In the genomic region with DNA sequence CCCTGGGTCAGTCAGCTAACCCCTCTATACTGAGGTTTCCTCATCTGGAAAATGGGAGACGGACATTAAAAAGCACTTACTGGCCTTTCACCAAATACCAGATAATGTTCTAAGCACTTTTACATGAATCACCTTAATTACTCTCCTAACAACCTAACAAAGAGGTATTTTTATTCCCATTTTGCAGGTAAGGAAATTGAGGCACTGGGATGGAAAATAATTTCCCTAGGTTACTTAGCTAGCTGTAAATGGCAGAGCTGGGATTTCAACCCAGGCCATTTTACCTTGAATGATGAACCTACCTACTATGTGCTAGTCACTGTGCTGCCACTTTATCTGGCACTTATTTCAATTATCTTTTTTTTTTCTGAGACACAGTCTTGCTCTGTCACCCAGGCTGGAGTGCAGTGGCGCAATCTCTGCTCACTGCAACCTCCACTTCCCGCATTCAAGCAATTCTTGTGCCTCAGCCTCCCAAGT, we compare ENCODE assay signal across 22 cellular contexts. TPM values are rescaled to one million over a fixed set of nuclear protein-coding genes. Genes with fewer than 3 reads are reported as not detected.
DNase-seq lines count a peak whose midpoint lies in the region; ATAC-seq, FAIRE-seq and TF ChIP-seq lines count a peak whose summit lies in the region.
"Had no signal": no experiment of that assay in that cellular context is flagged by ENCODE, and none has a peak within 500 bp of the region (broad histone marks: within the 10 kb centered on the region; RNA-seq: fewer than 3 reads in every experiment).

No MANE protein-coding gene starts in this region.

- 91% methylated on average over 3 of the region's 3 CpGs for WGBS in K562 (ENCODE audit: insufficient coverage, low coverage, missing lambda C conversion rate)

- no peaks in the 10 kb centered on the region for H3K9me1 ChIP-seq in K562 (ENCODE audit: control insufficient read depth, insufficient read depth, low read length)

- H3K27me3 ChIP-seq in DOHH2 (ENCODE audit: control insufficient read depth, low read length) (no peaks in the 10 kb centered on the region), K562 (ENCODE audit: control insufficient read depth in 2 of 2, insufficient read depth in 2 of 2, low read length in 2 of 2) (no peaks in the 10 kb centered on the region)
- H3K27me3 ChIP-seq: Peyer's patch, SJCRH30 had no signal

- TF ChIP-seq RAD21 in K562 (CRISPR knock-in tag; conservative IDR thresholded peaks at IDR 0.05 in 1 of 2, IDR thresholded peaks at IDR 0.05 in 1 of 2): no peak

- no peaks in the 10 kb centered on the region for H3K9me3 Mint-ChIP-seq in activated CD4-positive, alpha-beta memory T cell treated with anti-CD3 and anti-CD28 coated beads, Interleukin-2, amount 10 ng/mL, durations not matched to agents 7 days and 5 days
- no peaks in the 10 kb centered on the region for H3K9me3 Mint-ChIP-seq in activated CD4-positive, alpha-beta memory T cell treated with anti-CD3 and anti-CD28 coated beads for 36 hours
- H3K9me3 Mint-ChIP-seq in stimulated activated effector memory CD8-positive, alpha-beta T cell treated with anti-CD3 and anti-CD28 coated beads, Interleukin-12 subunit alpha, Interleukin-12 subunit beta, amount 100 ng/mL, for 72 hours: no peaks in the 10 kb centered on the region

- intact Hi-C loops in activated CD4-positive, alpha-beta memory T cell treated with anti-CD3 and anti-CD28 coated beads for 36 hours (cut with micrococcal nuclease): no loop called here
- intact Hi-C loops in K562 (cut with micrococcal nuclease): no loop called here

- peak overlapping the region; percentile 5 for H3K27ac Mint-ChIP-seq in activated CD4-positive, alpha-beta memory T cell treated with anti-CD3 and anti-CD28 coated beads, Interleukin-2, amount 10 ng/mL, durations not matched to agents 7 days and 5 days
- no peak overlapping the region for H3K27ac Mint-ChIP-seq in activated CD4-positive, alpha-beta memory T cell treated with anti-CD3 and anti-CD28 coated beads for 36 hours
- H3K27ac Mint-ChIP-seq in stimulated activated effector memory CD8-positive, alpha-beta T cell treated with anti-CD3 and anti-CD28 coated beads, Interleukin-12 subunit alpha, Interleukin-12 subunit beta, amount 100 ng/mL, for 72 hours: peak overlapping the region; percentile 29

- no peaks in the 10 kb centered on the region for H3K27me3 Mint-ChIP-seq in activated CD4-positive, alpha-beta memory T cell treated with anti-CD3 and anti-CD28 coated beads, Interleukin-2, amount 10 ng/mL, durations not matched to agents 7 days and 5 days
- H3K27me3 Mint-ChIP-seq in activated CD4-positive, alpha-beta memory T cell treated with anti-CD3 and anti-CD28 coated beads for 36 hours: no peaks in the 10 kb centered on the region

- H4K20me1 ChIP-seq in DOHH2 (ENCODE audit: control insufficient read depth, insufficient read depth, low read depth, low read length) (peaks cover 22% of the 10 kb centered on the region; the same call in 1 of the 2 replicates), K562 (replicated peaks; ENCODE audit: control insufficient read depth, insufficient read depth, low read length) (peaks cover 10% of the 10 kb centered on the region; the same call in 1 of the 2 replicates)

- TF ChIP-seq CTCF in DOHH2 (IDR thresholded peaks at IDR 0.05; ENCODE audit: low read depth, low read length, poor library complexity, severe bottlenecking) (no peak), K562 (IDR thresholded peaks at IDR 0.05 in 2 of 3, conservative IDR thresholded peaks at IDR 0.05 in 1 of 3; ENCODE audit: insufficient read depth in 2 of 3, low read depth in 1 of 3, low read length in 3 of 3) (no peak)

- H3K9me2 ChIP-seq in DOHH2 (replicated peaks; ENCODE audit: control insufficient read depth, low read length): no peaks in the 10 kb centered on the region

- no peak overlapping the region for H2AFZ ChIP-seq in K562 (ENCODE audit: low read depth, low read length)

- no TSS peak for BruUV-seq in K562 (replicated peaks; lab: Mats Ljungman, UMichigan)

- H3K4me3 Mint-ChIP-seq in activated CD4-positive, alpha-beta memory T cell treated with anti-CD3 and anti-CD28 coated beads, Interleukin-2, amount 10 ng/mL, durations not matched to agents 7 days and 5 days: no peak overlapping the region
- no peak overlapping the region for H3K4me3 Mint-ChIP-seq in activated CD4-positive, alpha-beta memory T cell treated with anti-CD3 and anti-CD28 coated beads for 36 hours
- H3K4me3 Mint-ChIP-seq in stimulated activated effector memory CD8-positive, alpha-beta T cell treated with anti-CD3 and anti-CD28 coated beads, Interleukin-12 subunit alpha, Interleukin-12 subunit beta, amount 100 ng/mL, for 72 hours: no peak overlapping the region

- H3K9ac ChIP-seq in K562 (ENCODE audit: insufficient read depth in 1 of 2, low read depth in 2 of 2, low read length in 2 of 2): no peak overlapping the region

- no peak for TF ChIP-seq POLR2A in K562 (conservative IDR thresholded peaks at IDR 0.05)

- peaks cover 86% of the 10 kb centered on the region for H3K36me3 ChIP-seq in DOHH2 (ENCODE audit: control insufficient read depth, low read length)
- H3K36me3 ChIP-seq in K562 (ENCODE audit: control insufficient read depth, insufficient read depth, low read length): peaks cover 74% of the 10 kb centered on the region

- POLR2A ChIA-PET in activated CD4-positive, alpha-beta memory T cell treated with anti-CD3 and anti-CD28 coated beads, Interleukin-2, amount 10 ng/mL, durations not matched to agents 7 days and 5 days (lab: Charles Lee): interaction anchor here (1.0 to 13.0 kb wide), 5 partner anchors 10 to 179 kb away, joined by 3 to 260 read pairs (median 3); a partner anchor contains a TSS
- POLR2A ChIA-PET in activated CD4-positive, alpha-beta memory T cell treated with anti-CD3 and anti-CD28 coated beads for 36 hours (lab: Charles Lee): interaction anchor here (1.3 kb wide), 1 partner anchor 10 kb away, joined by 5 read pairs; no protein-coding TSS in a partner anchor
- POLR2A ChIA-PET in K562 (lab: Yijun Ruan, JAX): interaction anchor here (0.5 to 7.1 kb wide), 4 partner anchors 8 to 26 kb away, joined by 3 to 114 read pairs (median 3); no protein-coding TSS in a partner anchor

- H3K4me2 ChIP-seq in DOHH2 (ENCODE audit: low read length) (0 out of 2 replicates have a peak overlapping the region, but pooled peaks have one; percentile 87), K562 (ENCODE audit: insufficient read depth, low read length) (no peak overlapping the region)

- H3K4me1 Mint-ChIP-seq in activated CD4-positive, alpha-beta memory T cell treated with anti-CD3 and anti-CD28 coated beads, Interleukin-2, amount 10 ng/mL, durations not matched to agents 7 days and 5 days: peaks cover 43% of the 10 kb centered on the region
- H3K4me1 Mint-ChIP-seq in activated CD4-positive, alpha-beta memory T cell treated with anti-CD3 and anti-CD28 coated beads for 36 hours (ENCODE audit: low read depth): peaks cover 28% of the 10 kb centered on the region
- H3K4me1 Mint-ChIP-seq in stimulated activated effector memory CD8-positive, alpha-beta T cell treated with anti-CD3 and anti-CD28 coated beads, Interleukin-12 subunit alpha, Interleukin-12 subunit beta, amount 100 ng/mL, for 72 hours: peaks cover 36% of the 10 kb centered on the region

- H3F3A ChIP-seq in DOHH2 (ENCODE audit: control insufficient read depth, insufficient read depth): no peaks in the 10 kb centered on the region

- TF ChIP-seq EP300 in K562 (IDR thresholded peaks at IDR 0.05; ENCODE audit: low read length): no peak

- H3K79me2 ChIP-seq in DOHH2 (ENCODE audit: control insufficient read depth, low read length) (peaks cover 69% of the 10 kb centered on the region), K562 (ENCODE audit: control insufficient read depth, insufficient read depth, low read length) (peaks cover 76% of the 10 kb centered on the region)

- in situ Hi-C loops in K562 (cut with MboI): no loop called here

- H3K4me3 ChIP-seq in DOHH2 (ENCODE audit: low read length) (no peak overlapping the region), K562 (no peak overlapping the region)
- H3K4me3 ChIP-seq: Peyer's patch, SJCRH30 had no signal

- CTCF ChIA-PET in activated CD4-positive, alpha-beta memory T cell treated with anti-CD3 and anti-CD28 coated beads, Interleukin-2, amount 10 ng/mL, durations not matched to agents 7 days and 5 days (lab: Charles Lee): interaction anchor here (0.8 to 1.2 kb wide), 4 partner anchors 10 to 102 kb away, joined by 3 to 4 read pairs (median 3); a partner anchor contains a TSS
- CTCF ChIA-PET in activated CD4-positive, alpha-beta memory T cell treated with anti-CD3 and anti-CD28 coated beads for 36 hours (lab: Charles Lee): interaction anchor here (1.1 to 2.0 kb wide), 4 partner anchors 9 to 238 kb away, joined by 3 to 6 read pairs (median 4); no protein-coding TSS in a partner anchor
- CTCF ChIA-PET in K562 (lab: Yijun Ruan, JAX; ENCODE audit: low intra/inter-chr PET ratio): no interaction called here

- FAIRE-seq in K562 (lab: Jason Lieb, UNC): no peak
- FAIRE-seq: D721Med had no signal

- H3K27ac ChIP-seq in DOHH2 (ENCODE audit: low read depth, low read length) (no peak overlapping the region), K562 (ENCODE audit: extremely low read depth, low read depth, low read length) (no peak overlapping the region)
- H3K27ac ChIP-seq: C4-2B, Peyer's patch, SJCRH30 had no signal

- ATAC-seq in K562 (no peak), HG02763 (IDR thresholded peaks at IDR 0.05; ENCODE audit: unreplicated experiment) (no peak)
- no peak for ATAC-seq in stimulated activated effector memory CD8-positive, alpha-beta T cell treated with anti-CD3 and anti-CD28 coated beads, Interleukin-12 subunit alpha, Interleukin-12 subunit beta, amount 100 ng/mL, for 72 hours

- no peak for DNase-seq in activated CD4-positive, alpha-beta memory T cell treated with anti-CD3 and anti-CD28 coated beads, Interleukin-2, amount 10 ng/mL, durations not matched to agents 7 days and 5 days
- no peak for DNase-seq in activated CD4-positive, alpha-beta memory T cell treated with anti-CD3 and anti-CD28 coated beads for 36 hours
- DNase-seq in K562 (ENCODE audit: extremely low read depth in 1 of 4, low spot score in 3 of 4) (no peak), activated T-cell treated with anti-CD3 and anti-CD28 coated beads for 4 hours (no peak)
- DNase-seq in stimulated activated effector memory CD8-positive, alpha-beta T cell treated with anti-CD3 and anti-CD28 coated beads, Interleukin-12 subunit alpha, Interleukin-12 subunit beta, amount 100 ng/mL, for 72 hours (ENCODE audit: low spot score in 2 of 2): no peak
- DNase-seq in NK-92 treated with Interleukin-12 subunit alpha and Interleukin-12 subunit beta, amount 100 ng/mL, for 24 hours (lab: John Stamatoyannopoulos, UW): no peak
- DNase-seq: 8988T, DMS53, H7, KG1, NCI-H1105, NCI-H146, NCI-H2029, NCI-H2227 treated with DMSO at 0.1 percent for 48 hours, NCI-H510A, NCI-H748 treated with DMSO at 0.1 percent for 48 hours, Peyer's patch, SJCRH30 had no signal

- H3K4me1 ChIP-seq in DOHH2 (ENCODE audit: control insufficient read depth, low read length) (peaks cover 31% of the 10 kb centered on the region), K562 (replicated peaks in 1 of 2; ENCODE audit: control insufficient read depth in 2 of 2, insufficient read depth in 2 of 2, low read length in 2 of 2) (peaks cover 14 to 17% of the 10 kb centered on the region in 2 experiments)
- H3K4me1 ChIP-seq: SJCRH30 had no signal

- H3K36me3 Mint-ChIP-seq in activated CD4-positive, alpha-beta memory T cell treated with anti-CD3 and anti-CD28 coated beads, Interleukin-2, amount 10 ng/mL, durations not matched to agents 7 days and 5 days (ENCODE audit: low read depth): peaks cover 76% of the 10 kb centered on the region
- H3K36me3 Mint-ChIP-seq in activated CD4-positive, alpha-beta memory T cell treated with anti-CD3 and anti-CD28 coated beads for 36 hours: peaks cover 60% of the 10 kb centered on the region
- H3K36me3 Mint-ChIP-seq in stimulated activated effector memory CD8-positive, alpha-beta T cell treated with anti-CD3 and anti-CD28 coated beads, Interleukin-12 subunit alpha, Interleukin-12 subunit beta, amount 100 ng/mL, for 72 hours: peaks cover 79% of the 10 kb centered on the region

- no peaks in the 10 kb centered on the region for H3K9me3 ChIP-seq in DOHH2 (ENCODE audit: control insufficient read depth, insufficient read depth, low read length)
- no peaks in the 10 kb centered on the region for H3K9me3 ChIP-seq in K562 (replicated peaks; ENCODE audit: control insufficient read depth, insufficient read depth, low read depth, low read length)
- H3K9me3 ChIP-seq: Peyer's patch, SJCRH30 had no signal

RNA-seq across cellular contexts. Expression of a gene that starts 3.7 kb away (rescaled TPM):
- total RNA-seq in activated CD4-positive, alpha-beta memory T cell treated with anti-CD3 and anti-CD28 coated beads, Interleukin-2, amount 10 ng/mL, durations not matched to agents 7 days and 5 days: 100 to 1,000 TPM; 187 to 192 TPM
- total RNA-seq in activated CD4-positive, alpha-beta memory T cell treated with anti-CD3 and anti-CD28 coated beads for 36 hours: 100 to 1,000 TPM; 174 to 180 TPM
- total RNA-seq in K562 (2011; cell fraction: chromatin; rRNA removed; ENCODE audit: low replicate concordance): 212 and 457 TPM in 2 replicates
- 330 and 338 TPM in 2 replicates for total RNA-seq in K562 (2011; cell fraction: nucleolus; rRNA removed)
- total RNA-seq in K562 (2011; cell fraction: nucleoplasm; rRNA removed): 225 and 251 TPM in 2 replicates
- total RNA-seq in K562 (2014; rRNA removed): 131 and 146 TPM in 2 replicates
- 84.2 and 106 TPM in 2 replicates for total RNA-seq in K562 (2014; rRNA removed; fragmentation: Illumina TruSeq; extraction: Trizol)
- total RNA-seq in K562 (2015; rRNA removed; fragmentation: Illumina TruSeq; extraction: Trizol): 115 and 117 TPM in 2 replicates
- 146 and 156 TPM in 2 replicates for total RNA-seq in K562 (2021)
- polyA plus RNA-seq in K562 (2011; rRNA removed): 232 and 251 TPM in 2 replicates
- 202 and 227 TPM in 2 replicates for polyA plus RNA-seq in K562 (2011; cell fraction: cytosol; rRNA removed)
- 549 and 656 TPM in 2 replicates for polyA plus RNA-seq in K562 (2011; cell fraction: nucleus; rRNA removed)
- 111 and 163 TPM in 2 replicates for polyA plus RNA-seq in K562 (2012)
- 144 and 171 TPM in 2 replicates for polyA plus RNA-seq in K562 (2014; fragmentation: Illumina TruSeq; extraction: Trizol)
- 10 to 100 TPM in 1 of 2 experiments, 1 to 10 TPM in 1; 8.7 to 18.2 TPM for polyA plus RNA-seq in K562 (2014; fragmentation: Nextera tagmentation; extraction: Ambion mirVana)
- polyA plus RNA-seq in K562 (2014; rRNA removed): 180 and 185 TPM in 2 replicates
- 154 and 186 TPM in 2 replicates for polyA minus RNA-seq in K562 (2011; rRNA and poly(A)+ RNA removed)
- polyA minus RNA-seq in K562 (2011; cell fraction: cytosol; rRNA and poly(A)+ RNA removed): 92.9 and 122 TPM in 2 replicates
- 267 and 269 TPM in 2 replicates for polyA minus RNA-seq in K562 (2011; cell fraction: nucleus; rRNA and poly(A)+ RNA removed)

RNA-seq across cellular contexts. Expression of a gene that starts 12.1 kb away (rescaled TPM):
- 100 to 1,000 TPM; 365 to 376 TPM for total RNA-seq in activated CD4-positive, alpha-beta memory T cell treated with anti-CD3 and anti-CD28 coated beads, Interleukin-2, amount 10 ng/mL, durations not matched to agents 7 days and 5 days
- 100 to 1,000 TPM; 227 to 242 TPM for total RNA-seq in activated CD4-positive, alpha-beta memory T cell treated with anti-CD3 and anti-CD28 coated beads for 36 hours
- total RNA-seq in K562 (2011; cell fraction: chromatin; rRNA removed; ENCODE audit: low replicate concordance): 95.3 and 227 TPM in 2 replicates
- total RNA-seq in K562 (2011; cell fraction: nucleolus; rRNA removed): 242 and 255 TPM in 2 replicates
- 165 and 167 TPM in 2 replicates for total RNA-seq in K562 (2011; cell fraction: nucleoplasm; rRNA removed)
- total RNA-seq in K562 (2014; rRNA removed): 414 and 504 TPM in 2 replicates
- total RNA-seq in K562 (2014; rRNA removed; fragmentation: Illumina TruSeq; extraction: Trizol): 196 and 250 TPM in 2 replicates
- total RNA-seq in K562 (2015; rRNA removed; fragmentation: Illumina TruSeq; extraction: Trizol): 378 and 386 TPM in 2 replicates
- 518 and 532 TPM in 2 replicates for total RNA-seq in K562 (2021)
- 216 and 275 TPM in 2 replicates for polyA plus RNA-seq in K562 (2011; rRNA removed)
- 302 and 460 TPM in 2 replicates for polyA plus RNA-seq in K562 (2011; cell fraction: cytosol; rRNA removed)
- polyA plus RNA-seq in K562 (2011; cell fraction: nucleus; rRNA removed): 274 and 319 TPM in 2 replicates
- 576 and 597 TPM in 2 replicates for polyA plus RNA-seq in K562 (2012)
- polyA plus RNA-seq in K562 (2014; fragmentation: Illumina TruSeq; extraction: Trizol): 420 and 592 TPM in 2 replicates
- 10 to 100 TPM; 45.4 to 59.3 TPM for polyA plus RNA-seq in K562 (2014; fragmentation: Nextera tagmentation; extraction: Ambion mirVana)
- polyA plus RNA-seq in K562 (2014; rRNA removed): 225 and 259 TPM in 2 replicates
- 238 and 356 TPM in 2 replicates for polyA minus RNA-seq in K562 (2011; rRNA and poly(A)+ RNA removed)
- polyA minus RNA-seq in K562 (2011; cell fraction: cytosol; rRNA and poly(A)+ RNA removed): 360 and 377 TPM in 2 replicates
- 72.8 and 95.2 TPM in 2 replicates for polyA minus RNA-seq in K562 (2011; cell fraction: nucleus; rRNA and poly(A)+ RNA removed)

RNA-seq across cellular contexts. Expression of a gene that starts 16.2 kb away (rescaled TPM):
- not detected for total RNA-seq in activated CD4-positive, alpha-beta memory T cell treated with anti-CD3 and anti-CD28 coated beads, Interleukin-2, amount 10 ng/mL, durations not matched to agents 7 days and 5 days
- not detected for total RNA-seq in activated CD4-positive, alpha-beta memory T cell treated with anti-CD3 and anti-CD28 coated beads for 36 hours
- total RNA-seq in K562 (2011; cell fraction: chromatin; rRNA removed; ENCODE audit: low replicate concordance): not detected in 2 replicates
- not detected in 2 replicates for total RNA-seq in K562 (2011; cell fraction: nucleolus; rRNA removed)
- total RNA-seq in K562 (2011; cell fraction: nucleoplasm; rRNA removed): not detected in 2 replicates
- total RNA-seq in K562 (2014; rRNA removed): not detected in 2 replicates
- not detected in 2 replicates for total RNA-seq in K562 (2014; rRNA removed; fragmentation: Illumina TruSeq; extraction: Trizol)
- not detected in 2 replicates for total RNA-seq in K562 (2015; rRNA removed; fragmentation: Illumina TruSeq; extraction: Trizol)
- 0.04 TPM in 1 of 2 replicates, not detected in the other for total RNA-seq in K562 (2021)
- not detected in 2 replicates for polyA plus RNA-seq in K562 (2011; rRNA removed)
- not detected in 2 replicates for polyA plus RNA-seq in K562 (2011; cell fraction: cytosol; rRNA removed)
- polyA plus RNA-seq in K562 (2011; cell fraction: nucleus; rRNA removed): not detected in 2 replicates
- polyA plus RNA-seq in K562 (2012): not detected in 2 replicates
- not detected in 2 replicates for polyA plus RNA-seq in K562 (2014; fragmentation: Illumina TruSeq; extraction: Trizol)
- polyA plus RNA-seq in K562 (2014; fragmentation: Nextera tagmentation; extraction: Ambion mirVana): not detected
- not detected in 2 replicates for polyA plus RNA-seq in K562 (2014; rRNA removed)
- not detected in 2 replicates for polyA minus RNA-seq in K562 (2011; rRNA and poly(A)+ RNA removed)
- polyA minus RNA-seq in K562 (2011; cell fraction: cytosol; rRNA and poly(A)+ RNA removed): not detected in 2 replicates
- not detected in 2 replicates for polyA minus RNA-seq in K562 (2011; cell fraction: nucleus; rRNA and poly(A)+ RNA removed)
- total RNA-seq: H7, SJCRH30 had no signal

RNA-seq across cellular contexts. Expression of a gene that starts 17.7 kb away (rescaled TPM):
- 1 to 10 TPM in 1 of 2 experiments, under 1 TPM in 1; 0.91 to 1.0 TPM for total RNA-seq in activated CD4-positive, alpha-beta memory T cell treated with anti-CD3 and anti-CD28 coated beads, Interleukin-2, amount 10 ng/mL, durations not matched to agents 7 days and 5 days
- 1 to 10 TPM in 1 of 2 experiments, under 1 TPM in 1; 1.00 to 2.6 TPM for total RNA-seq in activated CD4-positive, alpha-beta memory T cell treated with anti-CD3 and anti-CD28 coated beads for 36 hours
- total RNA-seq in K562 (2011; cell fraction: chromatin; rRNA removed; ENCODE audit: low replicate concordance): 2.5 and 4.2 TPM in 2 replicates
- 1.7 and 2.8 TPM in 2 replicates for total RNA-seq in K562 (2011; cell fraction: nucleolus; rRNA removed)
- total RNA-seq in K562 (2011; cell fraction: nucleoplasm; rRNA removed): 2.1 and 6.5 TPM in 2 replicates
- total RNA-seq in K562 (2014; rRNA removed): 0.16 and 0.27 TPM in 2 replicates
- total RNA-seq in K562 (2014; rRNA removed; fragmentation: Illumina TruSeq; extraction: Trizol): 0.11 TPM in 1 of 2 replicates, not detected in the other
- 0.25 and 0.38 TPM in 2 replicates for total RNA-seq in K562 (2015; rRNA removed; fragmentation: Illumina TruSeq; extraction: Trizol)
- 0.69 and 1.2 TPM in 2 replicates for total RNA-seq in K562 (2021)
- polyA plus RNA-seq in K562 (2011; rRNA removed): 0.42 and 0.96 TPM in 2 replicates
- polyA plus RNA-seq in K562 (2011; cell fraction: cytosol; rRNA removed): 0.48 and 0.60 TPM in 2 replicates
- 9.4 and 12.9 TPM in 2 replicates for polyA plus RNA-seq in K562 (2011; cell fraction: nucleus; rRNA removed)
- polyA plus RNA-seq in K562 (2012): 0.72 and 1.4 TPM in 2 replicates
- 0.28 and 0.46 TPM in 2 replicates for polyA plus RNA-seq in K562 (2014; fragmentation: Illumina TruSeq; extraction: Trizol)
- not detected for polyA plus RNA-seq in K562 (2014; fragmentation: Nextera tagmentation; extraction: Ambion mirVana)
- 0.81 and 1.0 TPM in 2 replicates for polyA plus RNA-seq in K562 (2014; rRNA removed)
- polyA minus RNA-seq in K562 (2011; rRNA and poly(A)+ RNA removed): 0.25 and 0.30 TPM in 2 replicates
- not detected in 2 replicates for polyA minus RNA-seq in K562 (2011; cell fraction: cytosol; rRNA and poly(A)+ RNA removed)
- polyA minus RNA-seq in K562 (2011; cell fraction: nucleus; rRNA and poly(A)+ RNA removed): 1.3 and 1.6 TPM in 2 replicates

RNA-seq across cellular contexts. Expression of a gene that starts 21.7 kb away (rescaled TPM):
- total RNA-seq in activated CD4-positive, alpha-beta memory T cell treated with anti-CD3 and anti-CD28 coated beads, Interleukin-2, amount 10 ng/mL, durations not matched to agents 7 days and 5 days: 10 to 100 TPM; 26.6 to 28.4 TPM
- total RNA-seq in activated CD4-positive, alpha-beta memory T cell treated with anti-CD3 and anti-CD28 coated beads for 36 hours: 10 to 100 TPM; 21.9 to 24.0 TPM
- 8.4 and 14.4 TPM in 2 replicates for total RNA-seq in K562 (2011; cell fraction: chromatin; rRNA removed; ENCODE audit: low replicate concordance)
- 14.2 and 16.0 TPM in 2 replicates for total RNA-seq in K562 (2011; cell fraction: nucleolus; rRNA removed)
- 11.1 and 12.8 TPM in 2 replicates for total RNA-seq in K562 (2011; cell fraction: nucleoplasm; rRNA removed)
- total RNA-seq in K562 (2014; rRNA removed) (58.2 and 68.3 TPM in 2 replicates), K562 (2014; rRNA removed; fragmentation: Illumina TruSeq; extraction: Trizol) (16.5 and 16.8 TPM in 2 replicates), K562 (2015; rRNA removed; fragmentation: Illumina TruSeq; extraction: Trizol) (40.7 and 42.2 TPM in 2 replicates), K562 (2021) (33.3 and 36.0 TPM in 2 replicates)
- polyA plus RNA-seq in K562 (2011; rRNA removed) (15.4 and 16.6 TPM in 2 replicates), K562 (2014; fragmentation: Illumina TruSeq; extraction: Trizol) (15.7 and 26.0 TPM in 2 replicates), K562 (2014; fragmentation: Nextera tagmentation; extraction: Ambion mirVana) (1 to 10 TPM; 1.4 to 4.5 TPM), K562 (2014; rRNA removed) (42.8 and 51.3 TPM in 2 replicates)
- 16.9 and 23.2 TPM in 2 replicates for polyA plus RNA-seq in K562 (2011; cell fraction: cytosol; rRNA removed)
- polyA plus RNA-seq in K562 (2011; cell fraction: nucleus; rRNA removed): 11.9 and 16.8 TPM in 2 replicates
- polyA plus RNA-seq in K562 (2012): 21.5 and 32.5 TPM in 2 replicates
- 5.3 and 7.0 TPM in 2 replicates for polyA minus RNA-seq in K562 (2011; rRNA and poly(A)+ RNA removed)
- polyA minus RNA-seq in K562 (2011; cell fraction: cytosol; rRNA and poly(A)+ RNA removed): 7.3 and 12.9 TPM in 2 replicates
- 10.0 and 13.6 TPM in 2 replicates for polyA minus RNA-seq in K562 (2011; cell fraction: nucleus; rRNA and poly(A)+ RNA removed)
